In genomic region chr2:176022048-176022447, GRCh38 we compare ENCODE assay signal across 28 cellular contexts.
"Had no signal": no experiment of that assay in that cellular context is flagged by ENCODE, and none has a peak within 500 bp of the region (broad histone marks: within the 10 kb centered on the region; RNA-seq: fewer than 3 reads in every experiment).

No MANE protein-coding gene starts in this region.

- DNase-seq: colonic mucosa; cortex of kidney; dermis blood vessel endothelial cell; dorsolateral prefrontal cortex; effector CD4-positive, alpha-beta T cell; effector CD8-positive, alpha-beta T cell; effector memory CD4-positive, alpha-beta T cell; effector memory CD8-positive, alpha-beta T cell; endodermal cell; erythroblast; esophagus squamous epithelium; foreskin fibroblast; foreskin keratinocyte; foreskin melanocyte; gastrocnemius medialis; glutamatergic neuron; head of caudate nucleus; heart left ventricle; heart right ventricle had no signal

- FAIRE-seq: colon, endometrium, endothelial cell of umbilical vein, frontal cortex had no signal

- H3K9me3 ChIP-seq: colonic mucosa, esophagus muscularis mucosa, esophagus squamous epithelium, gastrocnemius medialis, gastroesophageal sphincter, heart left ventricle, heart right ventricle had no signal

- H3K4me1 ChIP-seq: colonic mucosa, esophagus muscularis mucosa, esophagus squamous epithelium, foreskin keratinocyte, gastrocnemius medialis, gastroesophageal sphincter, heart left ventricle, heart right ventricle had no signal

- H3K27me3 ChIP-seq: colonic mucosa had no signal

- H3K27ac ChIP-seq: colonic mucosa, coronary artery, dorsolateral prefrontal cortex, epithelial cell of prostate, esophagus muscularis mucosa, esophagus squamous epithelium, foreskin keratinocyte, gastrocnemius medialis, gastroesophageal sphincter, heart left ventricle, heart right ventricle had no signal

- H3K4me3 ChIP-seq: colonic mucosa, coronary artery, dorsolateral prefrontal cortex, esophagus muscularis mucosa, esophagus squamous epithelium, gastrocnemius medialis, gastroesophageal sphincter, heart left ventricle, heart right ventricle had no signal

- H3K36me3 ChIP-seq: colonic mucosa, esophagus muscularis mucosa, esophagus squamous epithelium, gastrocnemius medialis, gastroesophageal sphincter, heart left ventricle, heart right ventricle had no signal

- ATAC-seq: effector memory CD8-positive, alpha-beta T cell; esophagus mucosa; foreskin keratinocyte; gastrocnemius medialis; gastroesophageal sphincter; heart left ventricle; heart right ventricle had no signal
